ENCODE assay signal across 29 cellular contexts in genomic region chr17:63136381-63137012, GRCh38.
DNase-seq lines count a peak whose midpoint lies in the region; ATAC-seq and TF ChIP-seq lines count a peak whose summit lies in the region.
"Had no signal": no experiment of that assay in that cellular context is flagged by ENCODE, and none has a peak within 500 bp of the region (broad histone marks: within the 10 kb centered on the region; RNA-seq: fewer than 3 reads in every experiment).

No MANE protein-coding gene starts in this region.

- no peak overlapping the region for H3K27ac ChIP-seq in OCI-LY3 (ENCODE audit: low read length)
- H3K27ac ChIP-seq: adrenal gland, body of pancreas, KMS-11, parathyroid adenoma, spleen had no signal

- peaks cover 72% of the 10 kb centered on the region for H3K4me1 ChIP-seq in HAP-1
- H3K4me1 ChIP-seq in OCI-LY3 (ENCODE audit: low read length) = peaks cover 40% of the 10 kb centered on the region
- H3K4me1 ChIP-seq: adrenal gland, body of pancreas, parathyroid adenoma had no signal

- H3K4me2 ChIP-seq in OCI-LY3 (ENCODE audit: low read length) = peak overlapping the region; percentile 31
- H3K4me2 ChIP-seq: KMS-11 had no signal

- no peaks in the 10 kb centered on the region for H3K79me2 ChIP-seq in OCI-LY3 (ENCODE audit: low read length)
- H3K79me2 ChIP-seq: parathyroid adenoma had no signal

- no peak overlapping the region for H2AFZ ChIP-seq in OCI-LY3 (ENCODE audit: low read depth, low read length)
- H2AFZ ChIP-seq: parathyroid adenoma had no signal

- no peak overlapping the region for H3K4me3 ChIP-seq in HAP-1
- no peak overlapping the region for H3K4me3 ChIP-seq in OCI-LY3 (ENCODE audit: low read length)
- H3K4me3 ChIP-seq: adrenal gland, body of pancreas, spleen had no signal

- peak; percentile 77 to 98 for DNase-seq in HAP-1 (ENCODE audit: low spot score in 2 of 2)
- peak; percentile 12 for DNase-seq in iPS-NIHi7 (ENCODE audit: extremely low spot score)
- peak; percentile 64 for DNase-seq in pons (ENCODE audit: low spot score)
- no peak for DNase-seq in stimulated activated naive CD4-positive, alpha-beta T cell (lab: John Stamatoyannopoulos, UW)
- no peak for DNase-seq in NCI-H524 treated with DMSO at 0.1 percent for 48 hours (lab: John Stamatoyannopoulos, UW)
- DNase-seq: activated naive CD4-positive, alpha-beta T cell treated with anti-CD3 and anti-CD28 coated beads for 36 hours; adrenal gland; body of pancreas; C1 segment of cervical spinal cord; COR-L47; effector memory CD8-positive, alpha-beta T cell; foreskin fibroblast; GDM1; HFFc6; MM.1S; natural killer cell; NCI-H1436; NCI-H2107; NCI-H510A treated with DMSO at 0.1 percent for 48 hours; NK-92 treated with Interleukin-12 subunit alpha and Interleukin-12 subunit beta, amount 100 ng/mL, for 24 hours; right cardiac atrium; spleen; trophoblast cell had no signal

- no peak for TF ChIP-seq CTCF in OCI-LY3 (IDR thresholded peaks at IDR 0.05; ENCODE audit: low read depth, low read length)

- H3K36me3 ChIP-seq in HAP-1 (replicated peaks) (no peaks in the 10 kb centered on the region), OCI-LY3 (replicated peaks; ENCODE audit: low read depth, low read length) (no peaks in the 10 kb centered on the region)
- H3K36me3 ChIP-seq: adrenal gland, spleen had no signal

- H3K9me3 ChIP-seq in HAP-1 (no peaks in the 10 kb centered on the region), OCI-LY3 (ENCODE audit: insufficient read depth, low read length) (no peaks in the 10 kb centered on the region)
- H3K9me3 ChIP-seq: adrenal gland, body of pancreas, spleen had no signal

- in situ Hi-C loops in HAP-1 (cut with MboI; ENCODE audit: low sequenced_read_pairs) = no loop called here

- H3K27me3 ChIP-seq in HAP-1 (ENCODE audit: low read depth) (no peaks in the 10 kb centered on the region), OCI-LY3 (ENCODE audit: low read depth, low read length) (no peaks in the 10 kb centered on the region)
- H3K27me3 ChIP-seq: adrenal gland, body of pancreas, spleen had no signal

- no peak for ATAC-seq in GM21825 (IDR thresholded peaks at IDR 0.05; ENCODE audit: unreplicated experiment)
- ATAC-seq: body of pancreas; effector memory CD8-positive, alpha-beta T cell; esophagus mucosa; left lobe of liver; natural killer cell; right cardiac atrium had no signal

- no peaks in the 10 kb centered on the region for H4K20me1 ChIP-seq in OCI-LY3 (ENCODE audit: insufficient read depth, low read length)

- no peak overlapping the region for H3K9ac ChIP-seq in OCI-LY3 (ENCODE audit: low read length)
- H3K9ac ChIP-seq: KMS-11, parathyroid adenoma had no signal

Comparison
In these comparisons a context has a peak if more than half of its experiments do, and no peak if none do; other contexts are left out.
1. DNase-seq: peak in HAP-1 (2 of 2), iPS-NIHi7 (single experiment) and pons (single experiment); none in stimulated activated naive CD4-positive, alpha-beta T cell (0 of 6) and NCI-H524 treated with DMSO at 0.1 percent for 48 hours (single experiment).